Comparison of ENCODE assay signal across 8 cellular contexts in the genomic region with DNA sequence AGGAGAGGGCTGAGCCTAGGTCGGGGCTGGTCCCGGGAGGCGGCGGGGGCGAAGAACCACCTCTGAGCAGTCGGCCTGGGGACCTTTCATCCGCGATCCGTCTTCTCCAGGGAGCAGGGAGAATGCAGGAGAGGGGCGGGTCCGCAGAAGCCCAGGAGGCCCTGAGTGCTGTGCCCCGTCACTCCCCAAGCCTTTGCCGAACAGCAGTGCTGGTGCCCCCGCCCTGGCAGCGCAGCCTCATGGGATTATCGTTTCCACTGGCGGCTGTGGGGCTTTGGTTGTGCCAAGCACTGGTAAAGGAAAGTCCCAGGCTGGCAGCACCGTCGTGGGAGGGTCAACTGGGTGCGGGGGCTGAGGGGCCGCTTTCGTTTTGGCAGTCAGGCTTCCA. TPM values are rescaled to one million over a fixed set of nuclear protein-coding genes. Genes with fewer than 3 reads are reported as not detected.
DNase-seq lines count a peak whose midpoint lies in the region; ATAC-seq and TF ChIP-seq lines count a peak whose summit lies in the region.

No MANE protein-coding gene starts in this region.

- POLR2A ChIA-PET in activated CD4-positive, alpha-beta memory T cell treated with anti-CD3 and anti-CD28 coated beads, Interleukin-2, amount 10 ng/mL, durations not matched to agents 7 days and 5 days (lab: Charles Lee): interaction anchor here (0.7 to 3.9 kb wide), 10 partner anchors 8 to 190 kb away, joined by 3 to 48 read pairs (median 6); a partner anchor contains a TSS

- peak overlapping the region; percentile 90 for H3K4me3 Mint-ChIP-seq in activated CD4-positive, alpha-beta memory T cell treated with anti-CD3 and anti-CD28 coated beads, Interleukin-2, amount 10 ng/mL, durations not matched to agents 7 days and 5 days

- H3K27me3 Mint-ChIP-seq in activated CD4-positive, alpha-beta memory T cell treated with anti-CD3 and anti-CD28 coated beads, Interleukin-2, amount 10 ng/mL, durations not matched to agents 7 days and 5 days: no peaks in the 10 kb centered on the region

- no peak for ATAC-seq in Right ventricle myocardium superior (ENCODE audit: poor library complexity)
- no peak for ATAC-seq in HG03025 (IDR thresholded peaks at IDR 0.05; ENCODE audit: low FRiP score, unreplicated experiment)

- no peaks in the 10 kb centered on the region for H3K9me3 ChIP-seq in cardiac muscle cell (ENCODE audit: low read depth)
- H3K9me3 ChIP-seq in spleen: no peaks in the 10 kb centered on the region

- peaks cover 5% of the 10 kb centered on the region for H3K4me1 ChIP-seq in cardiac muscle cell (ENCODE audit: low read depth)
- peaks cover 18 to 37% (median 33%) of the 10 kb centered on the region in 6 donors for H3K4me1 ChIP-seq in spleen

- WGBS in spleen, 5 donors: 1 to 5% (median 4%) methylated on average over 14 to 22 of the region's 22 CpGs

- no peak for DNase-seq in cardiac muscle cell (ENCODE audit: low read depth in 1 of 2, low spot score in 1 of 2)
- DNase-seq in Right ventricle myocardium superior: no peak
- peak; percentile 28 for DNase-seq in activated CD4-positive, alpha-beta memory T cell treated with anti-CD3 and anti-CD28 coated beads, Interleukin-2, amount 10 ng/mL, durations not matched to agents 7 days and 5 days
- DNase-seq in hepatic stellate cell (ENCODE audit: low spot score): peak; percentile 58
- no peak for DNase-seq in spleen
- no peak for DNase-seq in NOMO-1 treated with dmso at 0.1 percent for 144 hours (lab: John Stamatoyannopoulos, UW; ENCODE audit: unreplicated experiment)
- no peak for DNase-seq in glomerular visceral epithelial cell (ENCODE audit: extremely low spot score)

- H3K27ac ChIP-seq in cardiac muscle cell (no peak overlapping the region), spleen (peak overlapping the region in 5 of 8 donors; percentile 92 to 98 (median 95))

- H3K4me3 ChIP-seq in cardiac muscle cell (peak overlapping the region; percentile 78), spleen (peak overlapping the region; percentile 89 to 99 (median 96))

- H3K27ac Mint-ChIP-seq in activated CD4-positive, alpha-beta memory T cell treated with anti-CD3 and anti-CD28 coated beads, Interleukin-2, amount 10 ng/mL, durations not matched to agents 7 days and 5 days: peak overlapping the region; percentile 95

- peaks cover 15% of the 10 kb centered on the region for H3K36me3 ChIP-seq in cardiac muscle cell
- H3K36me3 ChIP-seq in spleen: peaks cover 15 to 41% (median 36%) of the 10 kb centered on the region in 6 donors

- CTCF ChIA-PET in activated CD4-positive, alpha-beta memory T cell treated with anti-CD3 and anti-CD28 coated beads, Interleukin-2, amount 10 ng/mL, durations not matched to agents 7 days and 5 days (lab: Charles Lee): interaction anchor here (0.8 to 2.3 kb wide), 2 partner anchors 32 to 168 kb away, joined by 3 to 8 read pairs; no protein-coding TSS in a partner anchor

- H3K4me1 Mint-ChIP-seq in activated CD4-positive, alpha-beta memory T cell treated with anti-CD3 and anti-CD28 coated beads, Interleukin-2, amount 10 ng/mL, durations not matched to agents 7 days and 5 days: peaks cover 31% of the 10 kb centered on the region

- TF ChIP-seq POLR2A in spleen (IDR thresholded peaks at IDR 0.05): no peak

- H3K36me3 Mint-ChIP-seq in activated CD4-positive, alpha-beta memory T cell treated with anti-CD3 and anti-CD28 coated beads, Interleukin-2, amount 10 ng/mL, durations not matched to agents 7 days and 5 days (ENCODE audit: low read depth): peaks cover 20% of the 10 kb centered on the region

- no peaks in the 10 kb centered on the region for H3K9me3 Mint-ChIP-seq in activated CD4-positive, alpha-beta memory T cell treated with anti-CD3 and anti-CD28 coated beads, Interleukin-2, amount 10 ng/mL, durations not matched to agents 7 days and 5 days

- H3K27me3 ChIP-seq in cardiac muscle cell (no peaks in the 10 kb centered on the region), spleen (replicated peaks in 1 of 7) (peaks cover 0 to 40% (median under 1%) of the 10 kb centered on the region in 7 donors)

- TF ChIP-seq CTCF in cardiac muscle cell (IDR thresholded peaks at IDR 0.05; ENCODE audit: low read depth, low read length) (no peak), spleen (IDR thresholded peaks at IDR 0.05 in 8 of 11, conservative IDR thresholded peaks at IDR 0.05 in 3 of 11) (no peak)

- intact Hi-C loops in Right ventricle myocardium superior (cut with DNase I) (no loop called here), spleen (cut with DNase I; ENCODE audit: low total_unique reads) (no loop called here)

RNA-seq across cellular contexts. Expression of a gene that starts 0.6 kb away (rescaled TPM):
- total RNA-seq in cardiac muscle cell (72.4 and 94.7 TPM in 2 replicates), Right ventricle myocardium superior (20.3 TPM), spleen (10 to 100 TPM; 20.6 to 33.0 (median 27.0) TPM)
- polyA plus RNA-seq in cardiac muscle cell (67.3 and 82.9 TPM in 2 replicates), spleen (10 to 100 TPM; 40.6 to 54.2 (median 46.8) TPM)
- 10 to 100 TPM; 27.7 to 28.7 TPM for total RNA-seq in activated CD4-positive, alpha-beta memory T cell treated with anti-CD3 and anti-CD28 coated beads, Interleukin-2, amount 10 ng/mL, durations not matched to agents 7 days and 5 days

RNA-seq across cellular contexts. Expression of a gene that starts 5.8 kb away (rescaled TPM):
- total RNA-seq in cardiac muscle cell (0.21 TPM in 1 of 2 replicates, not detected in the other), Right ventricle myocardium superior (not detected), spleen (not detected)
- polyA plus RNA-seq in cardiac muscle cell (0.38 and 0.54 TPM in 2 replicates), spleen (under 1 TPM; 0.16 to 0.26 (median 0.17) TPM)
- total RNA-seq in activated CD4-positive, alpha-beta memory T cell treated with anti-CD3 and anti-CD28 coated beads, Interleukin-2, amount 10 ng/mL, durations not matched to agents 7 days and 5 days: not detected

RNA-seq across cellular contexts. Expression of a gene that starts 7.9 kb away (rescaled TPM):
- total RNA-seq in cardiac muscle cell (2,958 and 3,550 TPM in 2 replicates), Right ventricle myocardium superior (770 TPM), spleen (1,000 to 10,000 TPM; 1,930 to 2,450 (median 2,233) TPM)
- polyA plus RNA-seq in cardiac muscle cell (2,155 and 2,484 TPM in 2 replicates), spleen (1,000 to 10,000 TPM; 3,942 to 6,006 (median 5,765) TPM)
- total RNA-seq in activated CD4-positive, alpha-beta memory T cell treated with anti-CD3 and anti-CD28 coated beads, Interleukin-2, amount 10 ng/mL, durations not matched to agents 7 days and 5 days: 1,000 to 10,000 TPM; 2,364 to 2,405 TPM

RNA-seq across cellular contexts. Expression of a gene that starts 8.8 kb away (rescaled TPM):
- 0.25 and 1.3 TPM in 2 replicates for total RNA-seq in cardiac muscle cell
- 0.80 and 1.2 TPM in 2 replicates for polyA plus RNA-seq in cardiac muscle cell
- not detected for total RNA-seq in Right ventricle myocardium superior
- total RNA-seq in activated CD4-positive, alpha-beta memory T cell treated with anti-CD3 and anti-CD28 coated beads, Interleukin-2, amount 10 ng/mL, durations not matched to agents 7 days and 5 days: under 1 TPM in 1 of 2 experiments, not detected in 1; 0.23 TPM
- total RNA-seq in spleen: 1 to 10 TPM in 1 of 7 donors, under 1 TPM in 2, not detected in 4; 0.30 to 1.4 (median 0.49) TPM
- 1 to 10 TPM in 1 of 3 donors, under 1 TPM in 2; 0.68 to 1.3 (median 0.96) TPM for polyA plus RNA-seq in spleen

RNA-seq across cellular contexts. Expression of a gene that starts 11.5 kb away (rescaled TPM):
- 52.8 and 53.5 TPM in 2 replicates for total RNA-seq in cardiac muscle cell
- polyA plus RNA-seq in cardiac muscle cell: 43.8 and 46.9 TPM in 2 replicates
- 28.3 TPM for total RNA-seq in Right ventricle myocardium superior
- total RNA-seq in activated CD4-positive, alpha-beta memory T cell treated with anti-CD3 and anti-CD28 coated beads, Interleukin-2, amount 10 ng/mL, durations not matched to agents 7 days and 5 days: 10 to 100 TPM; 29.1 to 32.0 TPM
- total RNA-seq in spleen: 10 to 100 TPM in 6 of 7 donors, 1 to 10 TPM in 1; 9.6 to 23.3 (median 20.5) TPM
- polyA plus RNA-seq in spleen: 10 to 100 TPM; 28.5 to 36.0 (median 34.9) TPM

Comparison
In these comparisons a context has a peak if more than half of its experiments do, and no peak if none do; other contexts are left out.
1. DNase-seq: peak in activated CD4-positive, alpha-beta memory T cell treated with anti-CD3 and anti-CD28 coated beads, Interleukin-2, amount 10 ng/mL, durations not matched to agents 7 days and 5 days (single experiment) and hepatic stellate cell (single experiment); none in cardiac muscle cell (0 of 2), Right ventricle myocardium superior (single experiment), spleen (single experiment), NOMO-1 treated with dmso at 0.1 percent for 144 hours (single experiment) and glomerular visceral epithelial cell (single experiment).